10 cellular contexts compared by ENCODE assay signal in genomic region chr19:6654347-6655310, GRCh38. TPM values are rescaled to one million over a fixed set of nuclear protein-coding genes. Genes with fewer than 3 reads are reported as not detected.
A peak's percentile ranks its signal among the peaks of the same experiment; 100 is the strongest.
DNase-seq lines count a peak whose midpoint lies in the region; ATAC-seq, FAIRE-seq and TF ChIP-seq lines count a peak whose summit lies in the region.
"Had no signal": no experiment of that assay in that cellular context is flagged by ENCODE, and none has a peak within 500 bp of the region (broad histone marks: within the 10 kb centered on the region; RNA-seq: fewer than 3 reads in every experiment).

No MANE protein-coding gene starts in this region.

- POLR2A ChIA-PET in GM12878 (lab: Charles Lee), result interaction anchor here (0.6 to 3.4 kb wide), 11 partner anchors 11 to 114 kb away, joined by 3 to 22 read pairs (median 3); partner anchors contain the start of gene TNFSF14

- H3K27ac Mint-ChIP-seq in GM23338, result no peak overlapping the region
- peak overlapping the region; percentile 90 for H3K27ac Mint-ChIP-seq in stimulated activated memory B cell treated with anti-CD40 and anti-IgM and Interleukin-4, amounts not matched to agents 10 μg/mL and 1 μg/mL and 100 μg/mL, for 72 hours

- H3K4me1 ChIP-seq in GM23338 (ENCODE audit: insufficient read depth), result no peaks in the 10 kb centered on the region
- peaks cover 17% of the 10 kb centered on the region for H3K4me1 ChIP-seq in GM12878 (ENCODE audit: control insufficient read depth, insufficient read depth, low read length)

- peaks cover 7% of the 10 kb centered on the region for H3K27me3 Mint-ChIP-seq in GM23338 (ENCODE audit: insufficient read depth, low read depth, poor library complexity)
- peaks cover 24% of the 10 kb centered on the region for H3K27me3 Mint-ChIP-seq in stimulated activated memory B cell treated with anti-CD40 and anti-IgM and Interleukin-4, amounts not matched to agents 10 μg/mL and 1 μg/mL and 100 μg/mL, for 72 hours

- TF ChIP-seq CTCF in GM23338 (conservative IDR thresholded peaks at IDR 0.05; ENCODE audit: low read depth in 2 of 2) (no peak), GM12878 (IDR thresholded peaks at IDR 0.05 in 2 of 3, conservative IDR thresholded peaks at IDR 0.05 in 1 of 3; ENCODE audit: control insufficient read depth in 2 of 3, extremely low read depth in 1 of 3, insufficient read depth in 1 of 3, low read depth in 3 of 3, low read length in 3 of 3) (no peak)

- RAD21 ChIA-PET in GM12878 (lab: Charles Lee; ENCODE audit: unreplicated experiment), result interaction anchor here (0.9 to 4.1 kb wide), 12 partner anchors 9 to 138 kb away, joined by 3 to 23 read pairs (median 5); partner anchors contain the start of genes GPR108 and TNFSF14

- H3K9me2 ChIP-seq in GM23338 (ENCODE audit: insufficient read depth), result no peaks in the 10 kb centered on the region

- no peak for TF ChIP-seq RAD21 in GM12878 (IDR thresholded peaks at IDR 0.05; ENCODE audit: insufficient read depth, low read depth, low read length)

- CTCF ChIA-PET in GM12878 (lab: Yijun Ruan, JAX), result interaction anchor here (0.9 to 2.4 kb wide), 5 partner anchors 15 to 138 kb away, joined by 3 to 16 read pairs (median 4); partner anchors contain the start of gene TNFSF14

- WGBS in GM12878 (ENCODE audit: insufficient coverage, insufficient replicate concordance, low lambda C conversion rate, missing lambda C conversion rate), result 23% methylated on average over 15 of the region's 15 CpGs

- in situ Hi-C loops in GM12878 (cut with MboI), result no loop called here

- H3K9me3 ChIP-seq in GM12878 (replicated peaks; ENCODE audit: control insufficient read depth, insufficient read depth, low read length), result no peaks in the 10 kb centered on the region; the same call in 2 of the 3 replicates

- no peak overlapping the region for H3K4me3 ChIP-seq in GM23338
- peak overlapping the region; percentile 37; the same call in 1 of the 2 replicates for H3K4me3 ChIP-seq in GM12878

- H4K20me1 ChIP-seq in GM23338 (replicated peaks; ENCODE audit: insufficient read depth), result no peaks in the 10 kb centered on the region
- no peaks in the 10 kb centered on the region for H4K20me1 ChIP-seq in GM12878 (ENCODE audit: control insufficient read depth, insufficient read depth)

- ATAC-seq in GM23338 (no peak), GM12878 (peak; percentile 91), GM18498 (IDR thresholded peaks at IDR 0.05; ENCODE audit: unreplicated experiment) (no peak)
- ATAC-seq in stimulated activated memory B cell treated with anti-CD40 and anti-IgM and Interleukin-4, amounts not matched to agents 10 μg/mL and 1 μg/mL and 100 μg/mL, for 72 hours, result peak; percentile 83

- H3K79me2 ChIP-seq in GM23338 (replicated peaks; ENCODE audit: insufficient read depth) (no peaks in the 10 kb centered on the region), GM12878 (ENCODE audit: control insufficient read depth, insufficient read depth, low read length) (no peaks in the 10 kb centered on the region)

- H3K9ac ChIP-seq in GM12878 (ENCODE audit: control insufficient read depth, insufficient read depth, low read length), result peak overlapping the region; percentile 62

- no peak overlapping the region for H3K27ac ChIP-seq in GM23338 (ENCODE audit: low read depth)
- H3K27ac ChIP-seq in GM12878 (ENCODE audit: control insufficient read depth, insufficient read depth), result peak overlapping the region; percentile 85

- peak overlapping the region; percentile 38; the same call in 1 of the 2 replicates for H2AFZ ChIP-seq in GM23338
- peak overlapping the region; percentile 87 for H2AFZ ChIP-seq in GM12878 (ENCODE audit: control insufficient read depth, low read depth, low read length)

- H3K36me3 Mint-ChIP-seq in GM23338 (ENCODE audit: low read depth), result peaks cover 36% of the 10 kb centered on the region
- no peaks in the 10 kb centered on the region for H3K36me3 Mint-ChIP-seq in stimulated activated memory B cell treated with anti-CD40 and anti-IgM and Interleukin-4, amounts not matched to agents 10 μg/mL and 1 μg/mL and 100 μg/mL, for 72 hours

- no peaks in the 10 kb centered on the region for H3K27me3 ChIP-seq in GM23338 (ENCODE audit: insufficient read depth)
- H3K27me3 ChIP-seq in GM12878 (replicated peaks in 1 of 2; ENCODE audit: control insufficient read depth in 2 of 2, insufficient read depth in 2 of 2, low read length in 1 of 2), result no peaks in the 10 kb centered on the region

- intact Hi-C loops in GM12878 (cut with micrococcal nuclease; ENCODE audit: unreplicated experiment), result no loop called here

- TF ChIP-seq POLR2A in GM12878 (IDR thresholded peaks at IDR 0.05; ENCODE audit: low read depth, low read length), result no peak

- H3K4me2 ChIP-seq in GM23338 (no peak overlapping the region), GM12878 (ENCODE audit: control insufficient read depth, insufficient read depth) (peak overlapping the region; percentile 46)

- BruUV-seq in GM12878 (replicated peaks; lab: Mats Ljungman, UMichigan), result no TSS peak

- H3K9me3 Mint-ChIP-seq in GM23338, result peaks cover 95% of the 10 kb centered on the region
- H3K9me3 Mint-ChIP-seq in stimulated activated memory B cell treated with anti-CD40 and anti-IgM and Interleukin-4, amounts not matched to agents 10 μg/mL and 1 μg/mL and 100 μg/mL, for 72 hours, result no peaks in the 10 kb centered on the region
- H3K9me3 Mint-ChIP-seq: neural crest cell had no signal

- H3K4me3 Mint-ChIP-seq in GM23338, result no peak overlapping the region
- peak overlapping the region; percentile 71 for H3K4me3 Mint-ChIP-seq in stimulated activated memory B cell treated with anti-CD40 and anti-IgM and Interleukin-4, amounts not matched to agents 10 μg/mL and 1 μg/mL and 100 μg/mL, for 72 hours
- H3K4me3 Mint-ChIP-seq: neural crest cell had no signal

- no peaks in the 10 kb centered on the region for H3F3A ChIP-seq in GM23338 (replicated peaks; ENCODE audit: low read depth)

- SMC1A ChIA-PET in GM12878 (lab: Charles Lee; ENCODE audit: uncharacterized antibody, unreplicated experiment), result interaction anchor here (0.7 to 6.0 kb wide), 6 partner anchors 9 to 132 kb away, joined by 3 to 58 read pairs (median 4); no protein-coding TSS in a partner anchor

- H3K36me3 ChIP-seq in GM23338 (ENCODE audit: insufficient read depth) (no peaks in the 10 kb centered on the region; the same call in 1 of the 2 replicates), GM12878 (ENCODE audit: control insufficient read depth in 2 of 2, insufficient read depth in 2 of 2, low read length in 1 of 2) (no peaks in the 10 kb centered on the region)

- TF ChIP-seq EP300 in GM12878 (IDR thresholded peaks at IDR 0.05; ENCODE audit: borderline replicate concordance in 1 of 2, control insufficient read depth in 1 of 2, low read depth in 2 of 2, low read length in 2 of 2), result no peak

- no peak for DNase-seq in GM23338 (ENCODE audit: low spot score)
- DNase-seq in T-helper 9 cell, result peak; percentile 18
- no peak for DNase-seq in GM12878 (ENCODE audit: low read depth, low spot score)
- no peak for DNase-seq in GM03348 (ENCODE audit: low spot score)
- DNase-seq in NCI-H345 (lab: John Stamatoyannopoulos, UW), result no peak
- DNase-seq: NCI-H1417 had no signal

- H3K4me1 Mint-ChIP-seq in GM23338, result no peaks in the 10 kb centered on the region
- peaks cover 16% of the 10 kb centered on the region for H3K4me1 Mint-ChIP-seq in stimulated activated memory B cell treated with anti-CD40 and anti-IgM and Interleukin-4, amounts not matched to agents 10 μg/mL and 1 μg/mL and 100 μg/mL, for 72 hours
- H3K4me1 Mint-ChIP-seq: neural crest cell had no signal

- no peak for FAIRE-seq in GM12878 (lab: Jason Lieb, UNC)

TF ChIP-seq in GM12878, 131 proteins besides CTCF, POLR2A, EP300 and RAD21 (continues in another document):
- TF ChIP-seq NBN (IDR thresholded peaks at IDR 0.05) (peak; percentile 76; the same call in 1 of the 2 replicates), TCF12 (IDR thresholded peaks at IDR 0.05; ENCODE audit: low read depth, low read length) (no peak), ZSCAN29 (IDR thresholded peaks at IDR 0.05) (no peak), ZBTB33 (IDR thresholded peaks at IDR 0.05) (no peak), SIX5 (IDR thresholded peaks at IDR 0.05; ENCODE audit: low read depth, low read length, severe bottlenecking) (no peak), DPF2 (IDR thresholded peaks at IDR 0.05) (0 out of 2 replicates have a peak, but pooled peaks have one; percentile 4)

RNA-seq across cellular contexts. Expression of gene TNFSF14, which starts 15.3 kb away (rescaled TPM):
- total RNA-seq in GM23338 (2014; rRNA removed; shearing (Covaris generic)), result not detected in 2 replicates
- not detected in 2 replicates for polyA plus RNA-seq in GM23338 (2016; fragmentation: Nextera tagmentation; extraction: Ambion mirVana)
- 24.4 and 26.2 TPM in 2 replicates for total RNA-seq in GM12878 (2013; cell fraction: nucleolus; rRNA removed)
- total RNA-seq in GM12878 (2014; rRNA removed), result 37.2 and 38.9 TPM in 2 replicates
- total RNA-seq in GM12878 (2014; rRNA removed; fragmentation: Illumina TruSeq; extraction: Trizol), result 30.6 and 31.4 TPM in 2 replicates
- total RNA-seq in GM12878 (2021), result 36.7 and 40.5 TPM in 2 replicates
- 3.6 TPM for polyA plus RNA-seq in GM12878 (2011; ENCODE audit: low read depth)
- polyA plus RNA-seq in GM12878 (2011; rRNA removed), result 17.3 and 21.7 TPM in 2 replicates
- 28.3 and 34.0 TPM in 2 replicates for polyA plus RNA-seq in GM12878 (2011; cell fraction: cytosol; rRNA removed)
- 6.8 and 11.0 TPM in 2 replicates for polyA plus RNA-seq in GM12878 (2011; cell fraction: nucleus; rRNA removed)
- 5.7 and 13.2 TPM in 2 replicates for polyA plus RNA-seq in GM12878 (2012)
- 34.2 and 34.7 TPM in 2 replicates for polyA plus RNA-seq in GM12878 (2014; fragmentation: Illumina TruSeq; extraction: Trizol)
- 1 to 10 TPM; 4.3 to 5.7 TPM for polyA plus RNA-seq in GM12878 (2014; fragmentation: Nextera tagmentation; extraction: Ambion mirVana)
- polyA plus RNA-seq in GM12878 (2014; rRNA removed), result 26.6 and 29.4 TPM in 2 replicates
- 10 to 100 TPM; 30.0 to 31.2 TPM for polyA plus RNA-seq in GM12878 (2016; fragmentation: Nextera tagmentation; extraction: Ambion mirVana)
- 32.6 and 34.0 TPM in 2 replicates for polyA minus RNA-seq in GM12878 (2011; rRNA and poly(A)+ RNA removed)
- 9.5 and 9.9 TPM in 2 replicates for polyA minus RNA-seq in GM12878 (2011; cell fraction: cytosol; rRNA and poly(A)+ RNA removed)
- polyA minus RNA-seq in GM12878 (2011; cell fraction: nucleus; rRNA and poly(A)+ RNA removed), result 13.3 and 17.5 TPM in 2 replicates
- total RNA-seq: neural crest cell, RPMI7951 had no signal

Comparison
In these comparisons a context has a peak if more than half of its experiments do, and no peak if none do; other contexts are left out.
1. ATAC-seq: peak in GM12878 (single experiment) and stimulated activated memory B cell treated with anti-CD40 and anti-IgM and Interleukin-4, amounts not matched to agents 10 μg/mL and 1 μg/mL and 100 μg/mL, for 72 hours (single experiment); none in GM23338 (single experiment) and GM18498 (single experiment).
2. RNA of gene TNFSF14, which starts 15.3 kb away (total RNA-seq): 24.4 to 40.5 TPM in GM12878; not detected in GM23338; every median in the first group is over 10 times any median in the second.